Comparison of ENCODE assay signal across 10 cellular contexts in the genomic region with DNA sequence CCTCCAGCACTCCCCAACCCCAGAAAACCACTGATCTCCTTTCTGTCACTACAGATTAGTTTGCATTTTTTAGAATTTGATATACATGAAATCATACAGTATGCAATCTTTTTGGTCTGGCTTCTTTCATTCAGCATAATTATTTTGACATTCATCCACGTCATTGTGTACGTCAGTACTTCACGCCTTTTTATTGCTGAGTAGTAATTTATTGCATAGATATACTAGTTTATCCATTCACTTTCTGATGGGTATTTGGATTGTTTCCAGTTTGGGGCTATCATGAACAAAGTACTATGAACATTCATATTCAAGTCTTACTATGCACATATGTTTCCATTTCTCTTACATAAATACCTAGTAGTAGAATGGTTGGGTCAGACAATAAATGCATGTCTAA.
"Had no signal": no experiment of that assay in that cellular context is flagged by ENCODE, and none has a peak within 500 bp of the region (broad histone marks: within the 10 kb centered on the region; RNA-seq: fewer than 3 reads in every experiment).

No MANE protein-coding gene starts in this region.

- FAIRE-seq: H1, H54 had no signal

- H3K4me2 ChIP-seq: GM23338 had no signal

- ATAC-seq: GM23338, HCT116 had no signal

- H3K9ac ChIP-seq: GM23248 had no signal

- H2AFZ ChIP-seq: GM23248, GM23338 had no signal

- H3K36me3 ChIP-seq: HAP-1 had no signal

- H3K4me3 ChIP-seq: GM23248, GM23338, HAP-1 had no signal

- H3K9me3 ChIP-seq: HAP-1 had no signal

- DNase-seq: GOT3, H7, H9, HFFc6 had no signal

- H3K27ac ChIP-seq: GM23248 had no signal
